In the genomic region with DNA sequence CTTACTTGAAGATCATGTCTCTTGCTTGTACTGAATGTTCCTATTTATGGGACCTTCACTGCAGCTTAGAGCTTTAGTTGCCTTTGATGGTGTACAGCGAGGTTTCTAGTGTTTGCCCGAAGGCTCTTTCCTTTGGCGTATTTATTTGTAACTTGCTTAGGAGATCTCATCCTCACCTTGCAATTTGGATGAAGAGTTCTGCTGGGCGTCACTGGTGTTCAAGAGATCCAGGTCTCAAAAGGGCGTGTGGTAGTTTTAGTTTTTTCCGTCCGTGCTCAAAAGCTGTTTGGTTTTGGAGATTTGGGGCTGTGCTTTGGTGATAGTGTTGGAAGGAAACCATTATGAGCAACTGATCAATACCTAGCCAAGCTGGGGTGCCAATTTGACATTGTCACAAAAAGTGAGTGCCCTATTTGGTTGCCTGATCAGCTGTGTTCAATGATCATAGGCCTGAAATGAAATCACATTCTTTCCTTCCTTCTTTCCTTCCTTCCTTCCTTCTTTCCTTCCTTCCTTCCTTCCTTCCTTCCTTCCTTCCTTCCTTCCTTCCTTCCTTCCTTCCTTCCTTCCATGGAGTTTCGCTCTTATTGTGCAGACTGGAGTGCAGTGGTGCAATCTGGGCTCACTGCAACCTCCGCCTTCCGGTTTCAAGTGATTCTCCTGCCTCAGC, we compare ENCODE assay signal across 1 cellular context.
TF ChIP-seq lines count a peak whose summit lies in the region.

No MANE protein-coding gene starts in this region.

TF ChIP-seq in GM12878, 131 proteins besides CTCF, POLR2A, EP300 and RAD21:
- TF ChIP-seq ZNF687 (IDR thresholded peaks at IDR 0.05) (no peak), MLLT1 (IDR thresholded peaks at IDR 0.05) (peak; percentile 89), ETV6 (conservative IDR thresholded peaks at IDR 0.05 in 1 of 2, IDR thresholded peaks at IDR 0.05 in 1 of 2; ENCODE audit: borderline replicate concordance in 1 of 2, low read depth in 1 of 2) (peak in 1 of 2 experiments; percentile 98; a peak in 2 of 4 replicates), HCFC1 (IDR thresholded peaks at IDR 0.05; ENCODE audit: low read length) (no peak)
